ENCODE assay signal across 1 cellular context in the genomic region with DNA sequence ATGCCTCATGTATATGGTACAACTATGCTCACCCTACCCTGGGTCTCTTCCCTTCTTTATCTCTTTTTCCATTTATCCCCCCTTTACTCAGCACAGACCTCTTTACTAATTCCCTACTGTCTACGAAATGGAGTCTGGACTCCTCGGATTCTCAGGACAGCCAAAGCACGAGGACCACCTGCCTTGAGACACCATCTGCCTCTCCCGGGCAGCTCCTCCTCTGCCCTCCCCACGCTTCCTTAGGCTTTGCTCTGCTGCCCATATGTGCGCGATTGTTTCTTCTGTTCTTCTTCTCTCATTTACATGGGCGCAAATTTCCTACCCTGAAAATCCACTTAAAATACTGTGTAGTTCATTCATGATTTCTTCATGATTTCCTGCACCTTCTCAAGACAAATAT.
TF ChIP-seq lines count a peak whose summit lies in the region.

No MANE protein-coding gene starts in this region.

TF ChIP-seq in SK-N-SH, 30 proteins besides CTCF, POLR2A, EP300 and RAD21 (continued from another document):
- TF ChIP-seq, protein P1, sequence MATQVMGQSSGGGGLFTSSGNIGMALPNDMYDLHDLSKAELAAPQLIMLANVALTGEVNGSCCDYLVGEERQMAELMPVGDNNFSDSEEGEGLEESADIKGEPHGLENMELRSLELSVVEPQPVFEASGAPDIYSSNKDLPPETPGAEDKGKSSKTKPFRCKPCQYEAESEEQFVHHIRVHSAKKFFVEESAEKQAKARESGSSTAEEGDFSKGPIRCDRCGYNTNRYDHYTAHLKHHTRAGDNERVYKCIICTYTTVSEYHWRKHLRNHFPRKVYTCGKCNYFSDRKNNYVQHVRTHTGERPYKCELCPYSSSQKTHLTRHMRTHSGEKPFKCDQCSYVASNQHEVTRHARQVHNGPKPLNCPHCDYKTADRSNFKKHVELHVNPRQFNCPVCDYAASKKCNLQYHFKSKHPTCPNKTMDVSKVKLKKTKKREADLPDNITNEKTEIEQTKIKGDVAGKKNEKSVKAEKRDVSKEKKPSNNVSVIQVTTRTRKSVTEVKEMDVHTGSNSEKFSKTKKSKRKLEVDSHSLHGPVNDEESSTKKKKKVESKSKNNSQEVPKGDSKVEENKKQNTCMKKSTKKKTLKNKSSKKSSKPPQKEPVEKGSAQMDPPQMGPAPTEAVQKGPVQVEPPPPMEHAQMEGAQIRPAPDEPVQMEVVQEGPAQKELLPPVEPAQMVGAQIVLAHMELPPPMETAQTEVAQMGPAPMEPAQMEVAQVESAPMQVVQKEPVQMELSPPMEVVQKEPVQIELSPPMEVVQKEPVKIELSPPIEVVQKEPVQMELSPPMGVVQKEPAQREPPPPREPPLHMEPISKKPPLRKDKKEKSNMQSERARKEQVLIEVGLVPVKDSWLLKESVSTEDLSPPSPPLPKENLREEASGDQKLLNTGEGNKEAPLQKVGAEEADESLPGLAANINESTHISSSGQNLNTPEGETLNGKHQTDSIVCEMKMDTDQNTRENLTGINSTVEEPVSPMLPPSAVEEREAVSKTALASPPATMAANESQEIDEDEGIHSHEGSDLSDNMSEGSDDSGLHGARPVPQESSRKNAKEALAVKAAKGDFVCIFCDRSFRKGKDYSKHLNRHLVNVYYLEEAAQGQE (IDR thresholded peaks at IDR 0.05; ENCODE audit: low read depth, low read length), result no peak
- no peak for TF ChIP-seq POLR2AphosphoS5 (IDR thresholded peaks at IDR 0.05; ENCODE audit: low read depth, low read length)
- TF ChIP-seq, protein P2, sequence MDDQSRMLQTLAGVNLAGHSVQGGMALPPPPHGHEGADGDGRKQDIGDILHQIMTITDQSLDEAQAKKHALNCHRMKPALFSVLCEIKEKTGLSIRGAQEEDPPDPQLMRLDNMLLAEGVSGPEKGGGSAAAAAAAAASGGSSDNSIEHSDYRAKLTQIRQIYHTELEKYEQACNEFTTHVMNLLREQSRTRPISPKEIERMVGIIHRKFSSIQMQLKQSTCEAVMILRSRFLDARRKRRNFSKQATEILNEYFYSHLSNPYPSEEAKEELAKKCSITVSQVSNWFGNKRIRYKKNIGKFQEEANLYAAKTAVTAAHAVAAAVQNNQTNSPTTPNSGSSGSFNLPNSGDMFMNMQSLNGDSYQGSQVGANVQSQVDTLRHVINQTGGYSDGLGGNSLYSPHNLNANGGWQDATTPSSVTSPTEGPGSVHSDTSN (IDR thresholded peaks at IDR 0.05), result no peak
- TF ChIP-seq GABPA (IDR thresholded peaks at IDR 0.05; ENCODE audit: low read depth), result no peak
- no peak for TF ChIP-seq FOSL2 (IDR thresholded peaks at IDR 0.05; ENCODE audit: borderline replicate concordance, low read depth)
